In the genomic region with DNA sequence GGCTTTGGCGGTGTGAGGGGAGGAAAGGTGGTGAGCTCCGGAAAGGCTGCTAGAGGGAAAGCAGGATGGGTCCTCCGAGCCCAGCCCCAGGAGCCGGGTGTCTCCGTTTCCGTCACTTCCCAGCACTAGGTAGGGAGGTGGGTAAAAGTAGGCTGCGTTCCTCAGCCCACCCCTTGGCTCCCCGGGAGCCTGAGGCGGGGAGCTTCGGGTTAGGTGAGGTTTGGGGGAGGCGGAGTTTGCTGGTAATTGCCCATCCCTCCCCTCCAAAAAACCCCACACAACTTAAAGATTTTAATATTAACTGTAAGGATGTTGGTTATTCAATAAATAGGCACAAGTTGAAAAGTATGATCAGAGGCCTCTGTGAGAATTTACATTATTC, we compare ENCODE assay signal across 8 cellular contexts. TPM values are rescaled to one million over a fixed set of nuclear protein-coding genes. Genes with fewer than 3 reads are reported as not detected.
DNase-seq lines count a peak whose midpoint lies in the region; ATAC-seq and TF ChIP-seq lines count a peak whose summit lies in the region.

No MANE protein-coding gene starts in this region.

- no peak for TF ChIP-seq RAD21 in liver (IDR thresholded peaks at IDR 0.05)

- in situ Hi-C loops in G401 (cut with HindIII; ENCODE audit: low sequenced_read_pairs) = no loop called here

- WGBS in liver = under 1% methylated on average over 11 of the region's 11 CpGs

- H3K4me3 Mint-ChIP-seq in activated T-cell treated with anti-CD3 and anti-CD28 coated beads, Interleukin-2, amount 50 U/mL, for 72 hours = peak overlapping the region; percentile 98 to 99

- H3K27ac ChIP-seq in liver (ENCODE audit: low read depth in 1 of 2, low read length in 2 of 2) (peak overlapping the region; percentile 74 to 93), upper lobe of right lung (peak overlapping the region; percentile 86)

- H3K36me3 Mint-ChIP-seq in activated T-cell treated with anti-CD3 and anti-CD28 coated beads, Interleukin-2, amount 50 U/mL, for 72 hours (ENCODE audit: insufficient read depth in 2 of 2) = peaks cover 7 to 8% of the 10 kb centered on the region in 2 donors
- peaks cover 14% of the 10 kb centered on the region in 2 donors for H3K36me3 Mint-ChIP-seq in activated naive CD4-positive, alpha-beta T cell treated with anti-CD3 and anti-CD28 coated beads, Interleukin-2, amount 50 U/mL, for 72 hours

- peaks cover 3 to 15% (median 7%) of the 10 kb centered on the region in 4 donors for H3K4me1 ChIP-seq in liver (ENCODE audit: control insufficient read depth in 4 of 4, insufficient read depth in 4 of 4, low read length in 3 of 4)
- H3K4me1 ChIP-seq in upper lobe of right lung = peaks cover 18% of the 10 kb centered on the region

- H3K4me1 Mint-ChIP-seq in activated T-cell treated with anti-CD3 and anti-CD28 coated beads, Interleukin-2, amount 50 U/mL, for 72 hours (ENCODE audit: low read depth) = peaks cover 68% of the 10 kb centered on the region

- ATAC-seq in activated T-cell treated with anti-CD3 and anti-CD28 coated beads, Interleukin-2, amount 50 U/mL, for 72 hours (replicated peaks in 1 of 2) = peak in 1 of 2 donors; percentile 25
- ATAC-seq in HG03045 (IDR thresholded peaks at IDR 0.05; ENCODE audit: unreplicated experiment) (peak; percentile 27), upper lobe of right lung (no peak)
- ATAC-seq in activated naive CD4-positive, alpha-beta T cell treated with anti-CD3 and anti-CD28 coated beads, Interleukin-2, amount 50 U/mL, for 72 hours = no peak

- peak overlapping the region; percentile 47 to 64 for H3K9ac ChIP-seq in liver (ENCODE audit: low read depth in 1 of 2, low read length in 2 of 2)

- H3K27ac Mint-ChIP-seq in activated T-cell treated with anti-CD3 and anti-CD28 coated beads, Interleukin-2, amount 50 U/mL, for 72 hours = peak overlapping the region; percentile 73
- H3K27ac Mint-ChIP-seq in activated naive CD4-positive, alpha-beta T cell treated with anti-CD3 and anti-CD28 coated beads, Interleukin-2, amount 50 U/mL, for 72 hours = peak overlapping the region; percentile 95 to 100

- no peaks in the 10 kb centered on the region for H3K27me3 Mint-ChIP-seq in activated T-cell treated with anti-CD3 and anti-CD28 coated beads, Interleukin-2, amount 50 U/mL, for 72 hours (ENCODE audit: low read depth)

- H3K27me3 ChIP-seq in liver (ENCODE audit: control insufficient read depth in 4 of 4, insufficient read depth in 4 of 4, low read length in 3 of 4) (no peaks in the 10 kb centered on the region), upper lobe of right lung (no peaks in the 10 kb centered on the region)

- intact Hi-C loops in upper lobe of right lung (cut with DNase I) = no loop called here

- no peaks in the 10 kb centered on the region for H3K9me3 ChIP-seq in liver (ENCODE audit: control insufficient read depth in 4 of 4, low read length in 3 of 4)
- no peaks in the 10 kb centered on the region for H3K9me3 ChIP-seq in upper lobe of right lung

- peak overlapping the region; percentile 93 to 100 (median 98) for H3K4me3 ChIP-seq in liver (ENCODE audit: low read depth in 1 of 3, low read length in 3 of 3)
- peak overlapping the region; percentile 73 for H3K4me3 ChIP-seq in upper lobe of right lung

- TF ChIP-seq CTCF in liver (IDR thresholded peaks at IDR 0.05; ENCODE audit: low read depth, low read length, missing input control) (no peak), upper lobe of right lung (IDR thresholded peaks at IDR 0.05) (no peak)

- DNase-seq in activated T-cell treated with anti-CD3 and anti-CD28 coated beads, Interleukin-2, amount 50 U/mL, for 72 hours = no peak
- no peak for DNase-seq in activated T-cell treated with anti-CD3 and anti-CD28 coated beads, Interleukin-2, amount 50 U/mL, for 48 hours
- no peak for DNase-seq in activated naive CD4-positive, alpha-beta T cell treated with anti-CD3 and anti-CD28 coated beads, Interleukin-2, amount 50 U/mL, for 72 hours (ENCODE audit: low spot score in 2 of 2)
- DNase-seq in upper lobe of right lung (no peak), G401 (ENCODE audit: low spot score) (no peak), NOMO-1 treated with dmso at 0.1 percent for 144 hours (lab: John Stamatoyannopoulos, UW; ENCODE audit: unreplicated experiment) (no peak)

- H3K36me3 ChIP-seq in liver (ENCODE audit: control insufficient read depth in 4 of 4, insufficient read depth in 3 of 4, low read depth in 1 of 4, low read length in 3 of 4) = peaks cover 0 to 3% (median 0%) of the 10 kb centered on the region in 4 donors
- no peaks in the 10 kb centered on the region for H3K36me3 ChIP-seq in upper lobe of right lung

- H3K9me3 Mint-ChIP-seq in activated T-cell treated with anti-CD3 and anti-CD28 coated beads, Interleukin-2, amount 50 U/mL, for 72 hours = no peaks in the 10 kb centered on the region
- H3K9me3 Mint-ChIP-seq in activated naive CD4-positive, alpha-beta T cell treated with anti-CD3 and anti-CD28 coated beads, Interleukin-2, amount 50 U/mL, for 72 hours = no peaks in the 10 kb centered on the region

TF ChIP-seq in liver, 16 proteins besides CTCF, POLR2A, EP300 and RAD21:
- TF ChIP-seq SP1 (IDR thresholded peaks at IDR 0.05) (peak; percentile 3), HNF4A (conservative IDR thresholded peaks at IDR 0.05) (no peak)
- TF ChIP-seq, protein P1, sequence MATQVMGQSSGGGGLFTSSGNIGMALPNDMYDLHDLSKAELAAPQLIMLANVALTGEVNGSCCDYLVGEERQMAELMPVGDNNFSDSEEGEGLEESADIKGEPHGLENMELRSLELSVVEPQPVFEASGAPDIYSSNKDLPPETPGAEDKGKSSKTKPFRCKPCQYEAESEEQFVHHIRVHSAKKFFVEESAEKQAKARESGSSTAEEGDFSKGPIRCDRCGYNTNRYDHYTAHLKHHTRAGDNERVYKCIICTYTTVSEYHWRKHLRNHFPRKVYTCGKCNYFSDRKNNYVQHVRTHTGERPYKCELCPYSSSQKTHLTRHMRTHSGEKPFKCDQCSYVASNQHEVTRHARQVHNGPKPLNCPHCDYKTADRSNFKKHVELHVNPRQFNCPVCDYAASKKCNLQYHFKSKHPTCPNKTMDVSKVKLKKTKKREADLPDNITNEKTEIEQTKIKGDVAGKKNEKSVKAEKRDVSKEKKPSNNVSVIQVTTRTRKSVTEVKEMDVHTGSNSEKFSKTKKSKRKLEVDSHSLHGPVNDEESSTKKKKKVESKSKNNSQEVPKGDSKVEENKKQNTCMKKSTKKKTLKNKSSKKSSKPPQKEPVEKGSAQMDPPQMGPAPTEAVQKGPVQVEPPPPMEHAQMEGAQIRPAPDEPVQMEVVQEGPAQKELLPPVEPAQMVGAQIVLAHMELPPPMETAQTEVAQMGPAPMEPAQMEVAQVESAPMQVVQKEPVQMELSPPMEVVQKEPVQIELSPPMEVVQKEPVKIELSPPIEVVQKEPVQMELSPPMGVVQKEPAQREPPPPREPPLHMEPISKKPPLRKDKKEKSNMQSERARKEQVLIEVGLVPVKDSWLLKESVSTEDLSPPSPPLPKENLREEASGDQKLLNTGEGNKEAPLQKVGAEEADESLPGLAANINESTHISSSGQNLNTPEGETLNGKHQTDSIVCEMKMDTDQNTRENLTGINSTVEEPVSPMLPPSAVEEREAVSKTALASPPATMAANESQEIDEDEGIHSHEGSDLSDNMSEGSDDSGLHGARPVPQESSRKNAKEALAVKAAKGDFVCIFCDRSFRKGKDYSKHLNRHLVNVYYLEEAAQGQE (IDR thresholded peaks at IDR 0.05) = no peak
TF ChIP-seq in liver: peak in this region for 1.

RNA-seq across cellular contexts. Expression of a gene that starts 0.6 kb away (rescaled TPM):
- total RNA-seq in activated T-cell treated with anti-CD3 and anti-CD28 coated beads, Interleukin-2, amount 50 U/mL, for 72 hours = 10 to 100 TPM; 65.8 to 67.0 TPM
- 10 to 100 TPM; 61.3 to 77.3 TPM for total RNA-seq in activated naive CD4-positive, alpha-beta T cell treated with anti-CD3 and anti-CD28 coated beads, Interleukin-2, amount 50 U/mL, for 72 hours
- 10 to 100 TPM; 23.1 to 34.0 TPM for total RNA-seq in liver
- polyA plus RNA-seq in liver = 10 to 100 TPM; 10.4 to 11.2 TPM
- total RNA-seq in upper lobe of right lung = 51.2 TPM
- total RNA-seq in G401 (2014; rRNA removed; shearing (Covaris generic)) = 27.0 and 31.0 TPM in 2 replicates

RNA-seq across cellular contexts. Expression of a gene that starts 13.0 kb away (rescaled TPM):
- total RNA-seq in activated T-cell treated with anti-CD3 and anti-CD28 coated beads, Interleukin-2, amount 50 U/mL, for 72 hours = 100 to 1,000 TPM; 186 to 210 TPM
- total RNA-seq in activated naive CD4-positive, alpha-beta T cell treated with anti-CD3 and anti-CD28 coated beads, Interleukin-2, amount 50 U/mL, for 72 hours = 100 to 1,000 TPM; 317 to 414 TPM
- total RNA-seq in liver = 100 to 1,000 TPM in 1 of 2 donors, 10 to 100 TPM in 1; 95.2 to 102 TPM
- polyA plus RNA-seq in liver = 100 to 1,000 TPM; 352 to 403 TPM
- 113 TPM for total RNA-seq in upper lobe of right lung
- total RNA-seq in G401 (2014; rRNA removed; shearing (Covaris generic)) = 213 and 260 TPM in 2 replicates
